8 cellular contexts compared by ENCODE assay signal in genomic region chr14:93954900-93955891, GRCh38. TPM values are rescaled to one million over a fixed set of nuclear protein-coding genes. Genes with fewer than 3 reads are reported as not detected.
DNase-seq lines count a peak whose midpoint lies in the region; ATAC-seq, FAIRE-seq and TF ChIP-seq lines count a peak whose summit lies in the region.

No MANE protein-coding gene starts in this region.

- TF ChIP-seq POLR2A in thyroid gland (IDR thresholded peaks at IDR 0.05): no peak

- H3K4me3 ChIP-seq in Loucy (ENCODE audit: low read length, poor library complexity, severe bottlenecking) (peak overlapping the region; percentile 67), thyroid gland (replicated peaks in 1 of 3) (no peak overlapping the region)

- peak overlapping the region; percentile 70 for H3K4me2 ChIP-seq in Loucy (ENCODE audit: low read depth, low read length, poor library complexity, severe bottlenecking)

- peaks cover 2% of the 10 kb centered on the region for H3K36me3 Mint-ChIP-seq in activated naive CD4-positive, alpha-beta T cell treated with anti-CD3 and anti-CD28 coated beads, Interleukin-2, amount 50 U/mL, for 24 hours

- H4K20me1 ChIP-seq in Loucy (ENCODE audit: insufficient read depth, low read length, poor library complexity, severe bottlenecking): no peaks in the 10 kb centered on the region

- no peaks in the 10 kb centered on the region for H3F3A ChIP-seq in Loucy (ENCODE audit: low read depth)

- peak overlapping the region; percentile 56 for H3K9ac ChIP-seq in Loucy (ENCODE audit: low read depth, low read length, poor library complexity, severe bottlenecking)

- H3K9me3 Mint-ChIP-seq in activated naive CD4-positive, alpha-beta T cell treated with anti-CD3 and anti-CD28 coated beads, Interleukin-2, amount 50 U/mL, for 24 hours: no peaks in the 10 kb centered on the region

- no peaks in the 10 kb centered on the region for H3K27me3 Mint-ChIP-seq in activated naive CD4-positive, alpha-beta T cell treated with anti-CD3 and anti-CD28 coated beads, Interleukin-2, amount 50 U/mL, for 24 hours

- H3K27me3 ChIP-seq in Loucy (ENCODE audit: insufficient read depth, low read length, poor library complexity, severe bottlenecking): no peaks in the 10 kb centered on the region
- H3K27me3 ChIP-seq in thyroid gland: no peaks in the 10 kb centered on the region

- 63 to 66% methylated on average over 16 to 21 of the region's 21 CpGs for WGBS in thyroid gland, 2 donors

- peaks cover 78% of the 10 kb centered on the region for H3K4me1 ChIP-seq in Loucy (ENCODE audit: insufficient read depth, low read length, poor library complexity, severe bottlenecking)
- peaks cover 0 to 4% of the 10 kb centered on the region in 2 donors for H3K4me1 ChIP-seq in thyroid gland

- peak overlapping the region; percentile 76 for H3K4me3 Mint-ChIP-seq in activated naive CD4-positive, alpha-beta T cell treated with anti-CD3 and anti-CD28 coated beads, Interleukin-2, amount 50 U/mL, for 24 hours

- H3K27ac ChIP-seq in thyroid gland: no peak overlapping the region

- H3K27ac Mint-ChIP-seq in activated naive CD4-positive, alpha-beta T cell treated with anti-CD3 and anti-CD28 coated beads, Interleukin-2, amount 50 U/mL, for 24 hours: peak overlapping the region; percentile 80

- H3K79me2 ChIP-seq in Loucy (ENCODE audit: insufficient read depth, low read length): no peaks in the 10 kb centered on the region

- H3K36me3 ChIP-seq in Loucy (ENCODE audit: insufficient read depth, low read length): no peaks in the 10 kb centered on the region
- no peaks in the 10 kb centered on the region for H3K36me3 ChIP-seq in thyroid gland

- DNase-seq in Ammon's horn (ENCODE audit: low spot score) (peak; percentile 61), GM19239 (ENCODE audit: insufficient read length, low spot score) (peak; percentile 61), pons (ENCODE audit: low spot score) (peak; percentile 47), thyroid gland (no peak), NCI-H2227 (lab: John Stamatoyannopoulos, UW; ENCODE audit: unreplicated experiment) (no peak)

- intact Hi-C loops in thyroid gland (cut with DNase I): no loop called here

- peaks cover 64% of the 10 kb centered on the region for H3K4me1 Mint-ChIP-seq in activated naive CD4-positive, alpha-beta T cell treated with anti-CD3 and anti-CD28 coated beads, Interleukin-2, amount 50 U/mL, for 24 hours

- peak; percentile 98 for FAIRE-seq in GM19239 (lab: Jason Lieb, UNC)

- H3K9me3 ChIP-seq in Loucy (ENCODE audit: insufficient read depth, low read depth, low read length) (no peaks in the 10 kb centered on the region), thyroid gland (no peaks in the 10 kb centered on the region)

- no peaks in the 10 kb centered on the region for H3K9me2 ChIP-seq in Loucy (replicated peaks; ENCODE audit: low read depth, low read length)

- 0 out of 2 replicates have a peak overlapping the region, but pooled peaks have one; percentile 27 for H2AFZ ChIP-seq in Loucy (ENCODE audit: low read length)

- ATAC-seq in GM19035 (IDR thresholded peaks at IDR 0.05; ENCODE audit: unreplicated experiment): no peak

- no peak for TF ChIP-seq CTCF in Loucy (conservative IDR thresholded peaks at IDR 0.05; ENCODE audit: low read length)
- no peak for TF ChIP-seq CTCF in thyroid gland (IDR thresholded peaks at IDR 0.05)

RNA-seq across cellular contexts. Expression of gene ASB2, which starts 21.2 kb away (rescaled TPM):
- 1 to 10 TPM in 1 of 4 donors, under 1 TPM in 2, not detected in 1; 0.67 to 3.8 (median 0.79) TPM for total RNA-seq in thyroid gland

RNA-seq across cellular contexts. Expression of gene FAM181A, which starts 28.1 kb away (rescaled TPM):
- total RNA-seq in thyroid gland: 1 to 10 TPM in 1 of 4 donors, under 1 TPM in 3; 0.40 to 3.6 (median 0.63) TPM

RNA-seq across cellular contexts. Expression of gene CCDC197, which starts 41.9 kb away (rescaled TPM):
- total RNA-seq in thyroid gland: not detected

Comparison
In these comparisons a context has a peak if more than half of its experiments do, and no peak if none do; other contexts are left out.
1. DNase-seq: peak in Ammon's horn (single experiment), GM19239 (single experiment) and pons (single experiment); none in thyroid gland (0 of 2) and NCI-H2227 (single experiment).